ENCODE assay signal across 9 cellular contexts in genomic region chr13:99759163-99759552, GRCh38.
"Had no signal": no experiment of that assay in that cellular context is flagged by ENCODE, and none has a peak within 500 bp of the region (broad histone marks: within the 10 kb centered on the region; RNA-seq: fewer than 3 reads in every experiment).

No MANE protein-coding gene starts in this region.

- H3K9ac ChIP-seq: GM23248 had no signal

- H3K4me2 ChIP-seq: GM23338 had no signal

- ATAC-seq: GM23338, HCT116 had no signal

- H3K27ac Mint-ChIP-seq: GM23338, HFFc6 had no signal

- H3K4me3 Mint-ChIP-seq: GM23338, H9, HFFc6 had no signal

- H3K4me3 ChIP-seq: GM23248, GM23338, HAP-1 had no signal

- H3K9me3 ChIP-seq: HAP-1 had no signal

- H3K4me1 ChIP-seq: HAP-1 had no signal

- H3K36me3 ChIP-seq: HAP-1 had no signal

- DNase-seq: GM23248, GOT3, H7, H9, HCEC 1CT, HFFc6 had no signal

- H3K27ac ChIP-seq: GM23248 had no signal

- H2AFZ ChIP-seq: GM23248, GM23338 had no signal
